Comparison of ENCODE assay signal across 27 cellular contexts in the genomic region with DNA sequence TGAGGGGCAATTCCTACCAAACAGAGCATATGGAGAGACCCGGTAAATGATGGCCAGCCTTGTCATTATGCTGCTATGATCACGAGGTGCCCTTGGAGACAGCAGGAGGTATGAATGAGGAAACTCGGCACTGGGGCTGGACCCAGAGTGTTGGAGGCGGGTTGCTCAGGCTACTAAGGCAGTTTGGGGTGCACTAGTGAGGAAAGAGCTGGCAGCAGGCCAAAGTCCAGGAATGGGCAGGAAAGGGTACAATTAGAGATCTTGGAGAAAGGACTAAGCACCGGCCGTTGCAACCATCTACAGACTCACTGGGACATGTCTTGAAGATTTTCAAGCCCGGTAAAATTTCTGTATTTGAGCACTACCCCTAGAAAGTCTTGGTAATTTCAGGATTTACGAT. TPM values are rescaled to one million over a fixed set of nuclear protein-coding genes. Genes with fewer than 3 reads are reported as not detected.
"Had no signal": no experiment of that assay in that cellular context is flagged by ENCODE, and none has a peak within 500 bp of the region (broad histone marks: within the 10 kb centered on the region; RNA-seq: fewer than 3 reads in every experiment).

No MANE protein-coding gene starts in this region.

- H3K36me3 ChIP-seq: heart left ventricle, left ventricle myocardium inferior, neutrophil, ovary, right atrium auricular region, right lobe of liver, suprapubic skin, thoracic aorta, tibial artery, uterus had no signal

- H3K4me1 ChIP-seq: left ventricle myocardium inferior, right atrium auricular region, right lobe of liver, tibial artery, uterus had no signal

- H3K4me2 ChIP-seq: smooth muscle cell had no signal

- H3K27ac ChIP-seq: heart left ventricle, left ventricle myocardium inferior, neutrophil, ovary, right atrium auricular region, right lobe of liver, suprapubic skin, thoracic aorta, tibial artery, uterus had no signal

- ATAC-seq: heart left ventricle; naive thymus-derived CD4-positive, alpha-beta T cell; natural killer cell treated with Interleukin-12 subunit alpha and Interleukin-12 subunit beta and Interleukin-15 and Interleukin-18, amount 100 ng/mL, for 72 hours; right lobe of liver had no signal

- FAIRE-seq: islet of Langerhans had no signal

- H3K9me3 ChIP-seq: neutrophil, ovary, right lobe of liver, suprapubic skin, thoracic aorta, uterus had no signal

- H3K4me3 ChIP-seq: heart left ventricle, left ventricle myocardium inferior, lung, ovary, right atrium auricular region, right lobe of liver, smooth muscle cell, suprapubic skin, thoracic aorta, tibial artery, uterus had no signal

- H3K27me3 ChIP-seq: heart left ventricle, neutrophil, ovary, right atrium auricular region, right lobe of liver, suprapubic skin, tibial artery, uterus had no signal

- DNase-seq: hypothalamus; immature natural killer cell; left ventricle myocardium inferior; naive thymus-derived CD4-positive, alpha-beta T cell; occipital lobe; ovary; stimulated activated CD4-positive, alpha-beta T cell treated with anti-CD3 and anti-CD28 coated beads, Interleukin-12 subunit alpha, Interleukin-12 subunit beta, amount 100 ng/mL, for 4 hours; stimulated activated CD4-positive, alpha-beta T cell treated with anti-CD3 and anti-CD28 coated beads, Interleukin-15, amount 100 ng/mL, for 24 hours; stimulated activated CD4-positive, alpha-beta T cell treated with anti-CD3 and anti-CD28 coated beads, Interleukin-2, amount 100 ng/mL, for 24 hours; stimulated activated CD4-positive, alpha-beta T cell treated with anti-CD3 and anti-CD28 coated beads, Interleukin-4, amount 100 ng/mL, for 1 hour; stimulated activated naive CD4-positive, alpha-beta T cell; tibial artery; uterus had no signal

RNA-seq across cellular contexts. Expression of a gene that starts 54.3 kb away (rescaled TPM):
- polyA plus RNA-seq: neural cell had no signal

RNA-seq across cellular contexts. Expression of a gene that starts 56.0 kb away (rescaled TPM):
- total RNA-seq: mononuclear cell; myocyte; naive thymus-derived CD4-positive, alpha-beta T cell; natural killer cell treated with Interleukin-12 subunit alpha and Interleukin-12 subunit beta and Interleukin-15 and Interleukin-18, amount 100 ng/mL, for 72 hours; occipital lobe; pulmonary artery endothelial cell had no signal
- polyA plus RNA-seq: neural cell had no signal
